ENCODE assay signal across 13 cellular contexts in the genomic region with DNA sequence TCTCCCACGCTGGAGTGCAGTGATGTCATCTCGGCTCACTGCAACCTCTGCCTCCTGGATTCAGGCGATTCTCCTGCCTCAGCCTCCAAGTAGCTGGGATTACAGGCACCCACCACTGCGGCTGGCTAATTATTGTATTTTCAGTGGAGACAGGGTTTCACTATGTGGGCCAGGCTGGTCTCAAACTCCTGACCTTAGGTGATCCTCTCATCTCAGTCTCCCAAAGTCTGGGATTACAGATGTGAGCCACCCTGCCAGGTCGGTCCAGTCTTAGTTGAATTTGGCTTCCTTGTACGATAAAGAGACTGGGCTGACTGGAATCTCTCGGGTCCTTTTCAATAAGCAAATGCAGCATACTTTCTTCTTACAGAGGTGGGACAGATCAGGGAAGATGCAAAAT.
DNase-seq lines count a peak whose midpoint lies in the region; ATAC-seq, FAIRE-seq and TF ChIP-seq lines count a peak whose summit lies in the region.
"Had no signal": no experiment of that assay in that cellular context is flagged by ENCODE, and none has a peak within 500 bp of the region (broad histone marks: within the 10 kb centered on the region; RNA-seq: fewer than 3 reads in every experiment).

No MANE protein-coding gene starts in this region.

- 75% methylated on average over 7 of the region's 7 CpGs for WGBS in right lobe of liver (ENCODE audit: insufficient coverage, low coverage, low lambda C conversion rate, missing lambda C conversion rate)

- peaks cover 22% of the 10 kb centered on the region for H3K4me1 ChIP-seq in RWPE2 (ENCODE audit: insufficient read depth, poor library complexity, severe bottlenecking)
- H3K4me1 ChIP-seq in endothelial cell of umbilical vein (ENCODE audit: control insufficient read depth, extremely low read depth, insufficient read depth, low read length), result peaks cover 13% of the 10 kb centered on the region
- no peaks in the 10 kb centered on the region for H3K4me1 ChIP-seq in right lobe of liver

- H3K4me2 ChIP-seq in endothelial cell of umbilical vein (ENCODE audit: insufficient read depth, low read length), result peak overlapping the region; percentile 81

- H3K27ac ChIP-seq in RWPE2 (ENCODE audit: poor library complexity, severe bottlenecking) (peak overlapping the region; percentile 74), endothelial cell of umbilical vein (ENCODE audit: insufficient read depth, low read depth, low read length) (peak overlapping the region; percentile 57), skin epidermis (peak overlapping the region in 12 of 21 experiments; percentile 5 to 88 (median 68)), right lobe of liver (no peak overlapping the region)
- H3K27ac ChIP-seq: body of pancreas had no signal

- dilution Hi-C loops in endothelial cell of umbilical vein (cut with MboI; ENCODE audit: extremely low pct_ligation_motif_present, low sequenced_read_pairs), result no loop called here

- no peak overlapping the region for H3K9ac ChIP-seq in endothelial cell of umbilical vein (replicated peaks; ENCODE audit: extremely low read depth, insufficient read depth, low read length)

- TF ChIP-seq POLR2A in endothelial cell of umbilical vein (IDR thresholded peaks at IDR 0.05; ENCODE audit: low read depth, low read length) (no peak), right lobe of liver (IDR thresholded peaks at IDR 0.05) (no peak)

- H2AFZ ChIP-seq in endothelial cell of umbilical vein (ENCODE audit: low read depth, low read length), result peak overlapping the region; percentile 58

- no peak overlapping the region for H3K4me3 ChIP-seq in RWPE2 (ENCODE audit: severe bottlenecking)
- no peak overlapping the region for H3K4me3 ChIP-seq in endothelial cell of umbilical vein (replicated peaks in 1 of 3; ENCODE audit: insufficient read depth in 1 of 3, low read depth in 1 of 3, low read length in 3 of 3)
- no peak overlapping the region for H3K4me3 ChIP-seq in skin epidermis
- no peak overlapping the region for H3K4me3 ChIP-seq in right lobe of liver
- H3K4me3 ChIP-seq: body of pancreas, gastroesophageal sphincter had no signal

- DNase-seq in ELR (ENCODE audit: low read depth) (peak; percentile 39), RWPE2 (ENCODE audit: low spot score) (no peak), endothelial cell of umbilical vein (ENCODE audit: low read depth, low spot score) (no peak), right lobe of liver (no peak), SHP77 (lab: John Stamatoyannopoulos, UW) (no peak), CD1c-positive myeloid dendritic cell (ENCODE audit: extremely low spot score) (no peak)
- DNase-seq: activated CD4-positive, alpha-beta T cell treated with anti-CD3 and anti-CD28 coated beads for 1 hour; effector CD4-positive, alpha-beta T cell; retina had no signal

- intact Hi-C loops in endothelial cell of umbilical vein (cut with micrococcal nuclease) (no loop called here), right lobe of liver (cut with DNase I) (no loop called here)

- peak; percentile 55 for FAIRE-seq in endothelial cell of umbilical vein (lab: Jason Lieb, UNC)
- FAIRE-seq: islet of Langerhans had no signal

- no peaks in the 10 kb centered on the region for H3K79me2 ChIP-seq in endothelial cell of umbilical vein (ENCODE audit: control insufficient read depth, insufficient read depth, low read length)

- H3K36me3 ChIP-seq in RWPE2 (ENCODE audit: low read depth) (no peaks in the 10 kb centered on the region), endothelial cell of umbilical vein (ENCODE audit: control insufficient read depth in 2 of 2, extremely low read depth in 1 of 2, insufficient read depth in 2 of 2, low read length in 2 of 2) (no peaks in the 10 kb centered on the region), right lobe of liver (no peaks in the 10 kb centered on the region)
- H3K36me3 ChIP-seq: gastroesophageal sphincter had no signal

- H3K9me1 ChIP-seq in endothelial cell of umbilical vein (replicated peaks; ENCODE audit: control insufficient read depth, extremely low read depth, insufficient read depth, low read length), result no peaks in the 10 kb centered on the region

- no TSS peak for BruUV-seq in endothelial cell of umbilical vein (replicated peaks; lab: Mats Ljungman, UMichigan)

- ATAC-seq in RWPE2 (ENCODE audit: low read depth) (peak; percentile 40; the same call in 1 of the 3 replicates), right lobe of liver (no peak)
- ATAC-seq: body of pancreas, gastroesophageal sphincter had no signal

- POLR2A ChIA-PET in endothelial cell of umbilical vein (lab: Charles Lee), result no interaction called here

- H3K9me3 ChIP-seq in RWPE2 (ENCODE audit: severe bottlenecking), result no peaks in the 10 kb centered on the region
- H3K9me3 ChIP-seq in endothelial cell of umbilical vein (replicated peaks; ENCODE audit: control insufficient read depth, insufficient read depth, low read length), result no peaks in the 10 kb centered on the region
- no peaks in the 10 kb centered on the region for H3K9me3 ChIP-seq in right lobe of liver
- H3K9me3 ChIP-seq: body of pancreas, gastroesophageal sphincter had no signal

- CTCF ChIA-PET in endothelial cell of umbilical vein (lab: Charles Lee), result interaction anchor here (0.9 kb wide), 1 partner anchor 35 kb away, joined by 3 read pairs; no protein-coding TSS in a partner anchor

- no peaks in the 10 kb centered on the region for H4K20me1 ChIP-seq in endothelial cell of umbilical vein (replicated peaks; ENCODE audit: control insufficient read depth, extremely low read depth, insufficient read depth, low read length)

- H3K27me3 ChIP-seq in RWPE2 (ENCODE audit: insufficient read depth, poor library complexity, severe bottlenecking) (no peaks in the 10 kb centered on the region), endothelial cell of umbilical vein (ENCODE audit: control insufficient read depth in 2 of 2, insufficient read depth in 2 of 2, low read length in 2 of 2) (no peaks in the 10 kb centered on the region), right lobe of liver (no peaks in the 10 kb centered on the region)
- H3K27me3 ChIP-seq: body of pancreas, gastroesophageal sphincter had no signal

- TF ChIP-seq CTCF in RWPE2 (IDR thresholded peaks at IDR 0.05; ENCODE audit: poor library complexity, severe bottlenecking), result no peak
- TF ChIP-seq CTCF in endothelial cell of umbilical vein (IDR thresholded peaks at IDR 0.05; ENCODE audit: extremely low read depth in 1 of 2, insufficient read depth in 1 of 2, low read depth in 1 of 2, low read length in 2 of 2), result no peak
- no peak for TF ChIP-seq CTCF in right lobe of liver (IDR thresholded peaks at IDR 0.05)

TF ChIP-seq in endothelial cell of umbilical vein, 7 proteins besides CTCF, POLR2A, EP300 and RAD21:
- no peak for TF ChIP-seq POLR2AphosphoS5 (IDR thresholded peaks at IDR 0.05; ENCODE audit: insufficient read depth, low read depth, low read length)
- TF ChIP-seq GATA2 (IDR thresholded peaks at IDR 0.05; ENCODE audit: insufficient read depth, insufficient read length, low read depth, low read length), result no peak
TF ChIP-seq in endothelial cell of umbilical vein: peak in this region for 0.

Comparison
In these comparisons a context has a peak if more than half of its experiments do, and no peak if none do; other contexts are left out.
1. H3K27ac ChIP-seq: peak in RWPE2 (single experiment), endothelial cell of umbilical vein (single experiment) and skin epidermis (12 of 21); none in right lobe of liver (0 of 3).